ENCODE assay signal across 23 cellular contexts in genomic region chr14:102403028-102403427, GRCh38.
"Had no signal": no experiment of that assay in that cellular context is flagged by ENCODE, and none has a peak within 500 bp of the region (broad histone marks: within the 10 kb centered on the region; RNA-seq: fewer than 3 reads in every experiment).

No MANE protein-coding gene starts in this region.

- H3K27me3 ChIP-seq: cardiac muscle cell, MG63 had no signal

- H3K27me3 Mint-ChIP-seq: activated CD4-positive, alpha-beta memory T cell treated with anti-CD3 and anti-CD28 coated beads, Interleukin-2, amount 10 ng/mL, durations not matched to agents 7 days and 5 days; activated CD4-positive, alpha-beta T cell treated with anti-CD3 and anti-CD28 coated beads for 36 hours; activated naive CD8-positive, alpha-beta T cell treated with anti-CD3 and anti-CD28 coated beads, Interleukin-2, amount 10 ng/mL, durations not matched to agents 7 days and 5 days had no signal

- H3K27ac Mint-ChIP-seq: activated CD4-positive, alpha-beta memory T cell treated with anti-CD3 and anti-CD28 coated beads, Interleukin-2, amount 10 ng/mL, durations not matched to agents 7 days and 5 days; activated CD4-positive, alpha-beta T cell treated with anti-CD3 and anti-CD28 coated beads for 36 hours; activated naive CD8-positive, alpha-beta T cell treated with anti-CD3 and anti-CD28 coated beads, Interleukin-2, amount 10 ng/mL, durations not matched to agents 7 days and 5 days; brain had no signal

- H3K4me1 Mint-ChIP-seq: activated CD4-positive, alpha-beta memory T cell treated with anti-CD3 and anti-CD28 coated beads, Interleukin-2, amount 10 ng/mL, durations not matched to agents 7 days and 5 days; activated CD4-positive, alpha-beta T cell treated with anti-CD3 and anti-CD28 coated beads for 36 hours; activated naive CD8-positive, alpha-beta T cell treated with anti-CD3 and anti-CD28 coated beads, Interleukin-2, amount 10 ng/mL, durations not matched to agents 7 days and 5 days; brain had no signal

- H3K36me3 ChIP-seq: MG63, WERI-Rb-1 had no signal

- H3K4me3 ChIP-seq: cardiac muscle cell, MG63, SK-N-MC had no signal

- H3K4me3 Mint-ChIP-seq: activated CD4-positive, alpha-beta memory T cell treated with anti-CD3 and anti-CD28 coated beads, Interleukin-2, amount 10 ng/mL, durations not matched to agents 7 days and 5 days; activated CD4-positive, alpha-beta T cell treated with anti-CD3 and anti-CD28 coated beads for 36 hours; activated naive CD8-positive, alpha-beta T cell treated with anti-CD3 and anti-CD28 coated beads, Interleukin-2, amount 10 ng/mL, durations not matched to agents 7 days and 5 days; brain had no signal

- H3K27ac ChIP-seq: cardiac muscle cell, KMS-11, SK-N-MC, WERI-Rb-1 had no signal

- DNase-seq: activated CD4-positive, alpha-beta memory T cell treated with anti-CD3 and anti-CD28 coated beads, Interleukin-2, amount 10 ng/mL, durations not matched to agents 7 days and 5 days; activated CD4-positive, alpha-beta T cell treated with anti-CD3 and anti-CD28 coated beads for 36 hours; activated CD4-positive, alpha-beta T cell treated with anti-CD3 and anti-CD28 coated beads, Interleukin-2, amount 50 U/mL, for 1 hour; activated naive CD4-positive, alpha-beta T cell treated with anti-CD3 and anti-CD28 coated beads, Interleukin-2, amount 50 U/mL, for 16 hours; activated naive CD8-positive, alpha-beta T cell treated with anti-CD3 and anti-CD28 coated beads, Interleukin-2, amount 10 ng/mL, durations not matched to agents 7 days and 5 days; activated T-cell treated with anti-CD3 and anti-CD28 coated beads for 4 hours; aorta; MG63; MV-4-11; NCI-H1105; NCI-H1436; NCI-H187; NCI-H2081; NCI-H2171 treated with DMSO at 0.1 percent for 48 hours; NCI-H226; NCI-H526; NCI-H82; T-helper 1 cell; WERI-Rb-1 had no signal
